In the genomic region with DNA sequence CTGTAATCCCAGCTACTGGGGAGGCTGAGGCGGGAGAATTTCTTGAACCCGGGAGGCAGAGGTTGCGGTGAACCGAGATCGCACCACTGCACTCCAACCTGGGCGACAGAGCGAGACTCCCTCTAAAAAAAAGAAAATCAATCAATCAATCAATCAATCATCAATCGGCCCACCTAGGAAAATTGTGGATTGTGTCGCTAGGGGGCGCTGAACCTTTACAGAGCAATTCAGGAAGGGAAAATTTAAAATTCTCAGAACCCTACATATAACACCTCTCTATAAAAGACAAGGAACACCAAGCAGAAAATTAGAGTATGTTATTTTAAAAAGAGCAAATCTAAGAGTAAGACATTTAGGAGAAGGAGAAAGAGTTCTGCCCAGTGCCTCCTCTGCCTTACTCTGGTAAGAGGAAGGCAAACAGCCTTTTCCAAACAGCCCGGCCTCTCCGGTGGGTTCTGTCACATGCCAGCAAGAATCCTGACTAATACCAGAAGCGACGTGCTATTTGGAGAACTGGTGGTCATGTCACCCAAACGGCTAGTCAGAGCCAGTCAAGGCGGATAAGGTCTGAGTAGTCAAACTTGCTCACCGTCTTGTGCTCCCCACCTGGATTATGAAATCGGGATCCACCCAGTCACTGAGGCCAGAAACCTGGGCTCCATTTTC, we compare ENCODE assay signal across 1 cellular context.
TF ChIP-seq lines count a peak whose summit lies in the region.

No MANE protein-coding gene starts in this region.

TF ChIP-seq in neural cell, 6 proteins besides CTCF, POLR2A, EP300 and RAD21:
- TF ChIP-seq REST (IDR thresholded peaks at IDR 0.05; ENCODE audit: borderline replicate concordance) (no peak), EZH2 (IDR thresholded peaks at IDR 0.05; ENCODE audit: borderline replicate concordance, insufficient read depth, low read length, poor library complexity, severe bottlenecking) (no peak), SMC3 (conservative IDR thresholded peaks at IDR 0.05; ENCODE audit: poor library complexity) (peak; percentile 61), TAF1 (IDR thresholded peaks at IDR 0.05; ENCODE audit: low read depth) (no peak), MXI1 (conservative IDR thresholded peaks at IDR 0.05; ENCODE audit: poor library complexity, severe bottlenecking) (no peak), POLR2AphosphoS5 (IDR thresholded peaks at IDR 0.05) (no peak)
